Comparison of ENCODE assay signal across 14 cellular contexts in genomic region chr22:28930357-28931007, GRCh38. TPM values are rescaled to one million over a fixed set of nuclear protein-coding genes. Genes with fewer than 3 reads are reported as not detected.
DNase-seq lines count a peak whose midpoint lies in the region; ATAC-seq and TF ChIP-seq lines count a peak whose summit lies in the region.
"Had no signal": no experiment of that assay in that cellular context is flagged by ENCODE, and none has a peak within 500 bp of the region (broad histone marks: within the 10 kb centered on the region; RNA-seq: fewer than 3 reads in every experiment).

No MANE protein-coding gene starts in this region.

- intact Hi-C loops in left ventricle myocardium superior (cut with micrococcal nuclease) = no loop called here
- intact Hi-C loops in Right ventricle myocardium inferior (cut with DNase I) = no loop called here
- intact Hi-C loops in right cardiac atrium (cut with DNase I) = no loop called here

- H3K36me3 ChIP-seq in osteoblast (ENCODE audit: insufficient read depth, low read length) = no peaks in the 10 kb centered on the region

- peak; percentile 13 for ATAC-seq in left ventricle myocardium superior
- ATAC-seq in Right ventricle myocardium inferior = no peak
- no peak for ATAC-seq in GM18505 (IDR thresholded peaks at IDR 0.05; ENCODE audit: unreplicated experiment)
- no peak for ATAC-seq in right cardiac atrium
- ATAC-seq: foreskin keratinocyte, GM23338 had no signal

- H3K9me3 ChIP-seq in osteoblast (ENCODE audit: low read depth, low read length) (no peaks in the 10 kb centered on the region), right cardiac atrium (ENCODE audit: control insufficient read depth, low read length) (no peaks in the 10 kb centered on the region)

- no peaks in the 10 kb centered on the region for H3K27me3 ChIP-seq in osteoblast (ENCODE audit: insufficient read depth, low read length)
- H3K27me3 ChIP-seq in right cardiac atrium (ENCODE audit: control insufficient read depth, insufficient read depth) = no peaks in the 10 kb centered on the region
- H3K27me3 ChIP-seq: foreskin keratinocyte had no signal

- WGBS in right cardiac atrium = 61% methylated on average over 4 of the region's 4 CpGs

- H3K27ac ChIP-seq in osteoblast (ENCODE audit: low read depth, low read length) (no peak overlapping the region), right cardiac atrium (ENCODE audit: low read length) (no peak overlapping the region)
- H3K27ac ChIP-seq: foreskin keratinocyte had no signal

- H4K20me1 ChIP-seq in osteoblast (ENCODE audit: insufficient read depth, low read length) = peaks cover 16% of the 10 kb centered on the region

- TF ChIP-seq CTCF in osteoblast (IDR thresholded peaks at IDR 0.05; ENCODE audit: extremely low read depth, low read depth, low read length) = no peak

- peaks cover 16% of the 10 kb centered on the region for H3K79me2 ChIP-seq in osteoblast (ENCODE audit: insufficient read depth, low read length)

- no peak overlapping the region for H2AFZ ChIP-seq in osteoblast (ENCODE audit: low read length)
- H2AFZ ChIP-seq: GM23338 had no signal

- TF ChIP-seq POLR2A in GM18505 (IDR thresholded peaks at IDR 0.05; ENCODE audit: borderline replicate concordance, extremely low read depth, insufficient read depth, insufficient read length) = no peak

- no peak for DNase-seq in left ventricle myocardium superior
- DNase-seq in Right ventricle myocardium inferior (ENCODE audit: missing footprints) = no peak
- DNase-seq in amniotic epithelial cell (ENCODE audit: low read depth) = peak; percentile 74
- DNase-seq in kidney tubule cell (ENCODE audit: low spot score) = peak; percentile 94
- DNase-seq in HT-29 (ENCODE audit: low spot score) = no peak
- no peak for DNase-seq in osteoblast (ENCODE audit: insufficient read length, low spot score, missing footprints)
- DNase-seq in right cardiac atrium = no peak
- DNase-seq: activated B cell treated with CpG ODN at 0.5 μM for 24 hours, activated T-cell treated with anti-CD3 and anti-CD28 coated beads for 4 hours, DMS 273 treated with DMSO at 0.1 percent for 48 hours, foreskin keratinocyte, MV-4-11 had no signal

- no peak overlapping the region for H3K4me2 ChIP-seq in osteoblast (ENCODE audit: insufficient read depth, low read length)
- H3K4me2 ChIP-seq: GM23338 had no signal

- H3K4me3 ChIP-seq in osteoblast (ENCODE audit: insufficient read depth, low read length) = no peak overlapping the region
- H3K4me3 ChIP-seq in right cardiac atrium (ENCODE audit: low read length) = no peak overlapping the region
- H3K4me3 ChIP-seq: GM23338 had no signal

- no peaks in the 10 kb centered on the region for H3K4me1 ChIP-seq in osteoblast (ENCODE audit: insufficient read depth, low read length)
- H3K4me1 ChIP-seq in right cardiac atrium (ENCODE audit: control insufficient read depth, insufficient read depth, low read length) = peaks cover 10% of the 10 kb centered on the region
- H3K4me1 ChIP-seq: foreskin keratinocyte had no signal

RNA-seq across cellular contexts. Expression of gene ZNRF3, which starts 47.1 kb away (rescaled TPM):
- 6.9 TPM for total RNA-seq in left ventricle myocardium superior
- total RNA-seq in Right ventricle myocardium inferior = 5.4 TPM
- 70.2 and 81.8 TPM in 2 replicates for total RNA-seq in HT-29 (2014; rRNA removed; shearing (Covaris generic))
- total RNA-seq in osteoblast = 4.7 and 6.9 TPM in 2 replicates
- 1 to 10 TPM; 8.4 to 9.4 (median 8.8) TPM for total RNA-seq in right cardiac atrium
- polyA plus RNA-seq in right cardiac atrium = 4.0 TPM

Comparison
In these comparisons a context has a peak if more than half of its experiments do, and no peak if none do; other contexts are left out.
1. DNase-seq: peak in amniotic epithelial cell (single experiment) and kidney tubule cell (single experiment); none in left ventricle myocardium superior (single experiment), Right ventricle myocardium inferior (single experiment), HT-29 (single experiment), osteoblast (single experiment) and right cardiac atrium (0 of 3).